Comparison of ENCODE assay signal across 8 cellular contexts in genomic region chr12:48979602-48980388, GRCh38. TPM values are rescaled to one million over a fixed set of nuclear protein-coding genes. Genes with fewer than 3 reads are reported as not detected.
DNase-seq lines count a peak whose midpoint lies in the region; ATAC-seq and TF ChIP-seq lines count a peak whose summit lies in the region.

No MANE protein-coding gene starts in this region.

- no peak for ATAC-seq in activated T-cell treated with anti-CD3 and anti-CD28 coated beads, Interleukin-2, amount 50 U/mL, for 4 hours
- no peak for ATAC-seq in stimulated activated effector memory CD8-positive, alpha-beta T cell treated with anti-CD3 and anti-CD28 coated beads, Interleukin-12 subunit alpha, Interleukin-12 subunit beta, amount 100 ng/mL, for 72 hours
- ATAC-seq in GM19023 (IDR thresholded peaks at IDR 0.05; ENCODE audit: unreplicated experiment) (no peak), GM21717 (IDR thresholded peaks at IDR 0.05; ENCODE audit: unreplicated experiment) (no peak), HG02571 (IDR thresholded peaks at IDR 0.05; ENCODE audit: unreplicated experiment) (no peak)

- H3K9ac ChIP-seq in iPS-18a (ENCODE audit: low read length): no peak overlapping the region

- H3K27me3 ChIP-seq in HL-60 (ENCODE audit: insufficient read depth, poor library complexity, severe bottlenecking): peaks cover 62% of the 10 kb centered on the region
- H3K27me3 ChIP-seq in iPS-18a (ENCODE audit: control insufficient read depth, insufficient read depth, low read length): peaks cover 100% of the 10 kb centered on the region
- peaks cover 68% of the 10 kb centered on the region for H3K27me3 ChIP-seq in adrenal gland

- H3K4me3 Mint-ChIP-seq in activated T-cell treated with anti-CD3 and anti-CD28 coated beads, Interleukin-2, amount 50 U/mL, for 4 hours: peak overlapping the region; percentile 76
- H3K4me3 Mint-ChIP-seq in stimulated activated effector memory CD8-positive, alpha-beta T cell treated with anti-CD3 and anti-CD28 coated beads, Interleukin-12 subunit alpha, Interleukin-12 subunit beta, amount 100 ng/mL, for 72 hours: peak overlapping the region; percentile 80

- H3K9me3 ChIP-seq in iPS-18a (ENCODE audit: control insufficient read depth, low read depth, low read length) (no peaks in the 10 kb centered on the region), adrenal gland (replicated peaks in 1 of 3) (no peaks in the 10 kb centered on the region)

- TF ChIP-seq POLR2A in adrenal gland (IDR thresholded peaks at IDR 0.05): no peak

- peaks cover 48% of the 10 kb centered on the region for H3K4me1 Mint-ChIP-seq in activated T-cell treated with anti-CD3 and anti-CD28 coated beads, Interleukin-2, amount 50 U/mL, for 4 hours (ENCODE audit: low read depth)
- H3K4me1 Mint-ChIP-seq in stimulated activated effector memory CD8-positive, alpha-beta T cell treated with anti-CD3 and anti-CD28 coated beads, Interleukin-12 subunit alpha, Interleukin-12 subunit beta, amount 100 ng/mL, for 72 hours: peaks cover 59% of the 10 kb centered on the region

- DNase-seq in HL-60 (ENCODE audit: low read depth in 1 of 2, low spot score in 1 of 2) (no peak), adrenal gland (no peak)
- no peak for DNase-seq in activated T-cell treated with anti-CD3 and anti-CD28 coated beads, Interleukin-2, amount 50 U/mL, for 4 hours
- DNase-seq in stimulated activated effector memory CD8-positive, alpha-beta T cell treated with anti-CD3 and anti-CD28 coated beads, Interleukin-12 subunit alpha, Interleukin-12 subunit beta, amount 100 ng/mL, for 72 hours (ENCODE audit: low spot score in 2 of 2): peak in 1 of 2 donors; percentile 65

- no peaks in the 10 kb centered on the region for H3K36me3 ChIP-seq in iPS-18a (ENCODE audit: control insufficient read depth, low read depth, low read length)
- H3K36me3 ChIP-seq in adrenal gland (replicated peaks in 1 of 2): no peaks in the 10 kb centered on the region

- H3K27me3 Mint-ChIP-seq in activated T-cell treated with anti-CD3 and anti-CD28 coated beads, Interleukin-2, amount 50 U/mL, for 4 hours (ENCODE audit: low read depth): peaks cover 37% of the 10 kb centered on the region

- H3K4me1 ChIP-seq in iPS-18a (ENCODE audit: control insufficient read depth, low read depth, low read length) (peaks cover 18% of the 10 kb centered on the region), adrenal gland (replicated peaks in 1 of 2) (peaks cover 11 to 36% of the 10 kb centered on the region in 2 donors)

- no peaks in the 10 kb centered on the region for H3K9me3 Mint-ChIP-seq in activated T-cell treated with anti-CD3 and anti-CD28 coated beads, Interleukin-2, amount 50 U/mL, for 4 hours
- H3K9me3 Mint-ChIP-seq in stimulated activated effector memory CD8-positive, alpha-beta T cell treated with anti-CD3 and anti-CD28 coated beads, Interleukin-12 subunit alpha, Interleukin-12 subunit beta, amount 100 ng/mL, for 72 hours: no peaks in the 10 kb centered on the region

- WGBS in adrenal gland, 4 donors: 2 to 8% (median 3%) methylated on average over 13 to 55 of the region's 55 CpGs

- no peaks in the 10 kb centered on the region for H3K36me3 Mint-ChIP-seq in activated T-cell treated with anti-CD3 and anti-CD28 coated beads, Interleukin-2, amount 50 U/mL, for 4 hours (ENCODE audit: insufficient read depth)
- H3K36me3 Mint-ChIP-seq in stimulated activated effector memory CD8-positive, alpha-beta T cell treated with anti-CD3 and anti-CD28 coated beads, Interleukin-12 subunit alpha, Interleukin-12 subunit beta, amount 100 ng/mL, for 72 hours: peaks cover 14% of the 10 kb centered on the region

- intact Hi-C loops in adrenal gland (cut with DNase I): loop anchor here in 1 of 2 donors (10.0 kb wide), 1 partner anchor 45 kb away; no protein-coding TSS in a partner anchor

- H3K4me3 ChIP-seq in HL-60 (replicated peaks; ENCODE audit: insufficient read depth, low read length) (peak overlapping the region; percentile 33), iPS-18a (ENCODE audit: low read length) (peak overlapping the region; percentile 33), adrenal gland (peak overlapping the region in 2 of 4 donors; percentile 1 to 31)

- peak overlapping the region; percentile 60 for H3K27ac Mint-ChIP-seq in stimulated activated effector memory CD8-positive, alpha-beta T cell treated with anti-CD3 and anti-CD28 coated beads, Interleukin-12 subunit alpha, Interleukin-12 subunit beta, amount 100 ng/mL, for 72 hours

- TF ChIP-seq CTCF in HL-60 (IDR thresholded peaks at IDR 0.05; ENCODE audit: insufficient read depth, low read length) (no peak), adrenal gland (IDR thresholded peaks at IDR 0.05) (no peak)

- H3K27ac ChIP-seq in HL-60 (replicated peaks): no peak overlapping the region
- no peak overlapping the region for H3K27ac ChIP-seq in iPS-18a (ENCODE audit: low read length)
- no peak overlapping the region for H3K27ac ChIP-seq in adrenal gland

RNA-seq across cellular contexts. Expression of gene WNT1, which starts 1.7 kb away (rescaled TPM):
- not detected for total RNA-seq in activated T-cell treated with anti-CD3 and anti-CD28 coated beads, Interleukin-2, amount 50 U/mL, for 4 hours
- not detected for total RNA-seq in adrenal gland
- not detected for polyA plus RNA-seq in adrenal gland

RNA-seq across cellular contexts. Expression of gene WNT10B, which starts 8.3 kb away (rescaled TPM):
- under 1 TPM; 0.13 to 0.46 (median 0.24) TPM for total RNA-seq in activated T-cell treated with anti-CD3 and anti-CD28 coated beads, Interleukin-2, amount 50 U/mL, for 4 hours
- under 1 TPM in 3 of 8 donors, not detected in 5; 0.15 to 0.40 (median 0.19) TPM for total RNA-seq in adrenal gland
- polyA plus RNA-seq in adrenal gland: under 1 TPM in 2 of 3 donors, not detected in 1; 0.84 to 0.88 TPM

RNA-seq across cellular contexts. Expression of gene DDN, which starts 19.4 kb away (rescaled TPM):
- 1 to 10 TPM in 2 of 3 donors, under 1 TPM in 1; 0.57 to 1.4 (median 1.2) TPM for total RNA-seq in activated T-cell treated with anti-CD3 and anti-CD28 coated beads, Interleukin-2, amount 50 U/mL, for 4 hours
- under 1 TPM in 7 of 8 donors, not detected in 1; 0.08 to 0.71 (median 0.52) TPM for total RNA-seq in adrenal gland
- under 1 TPM; 0.08 to 0.17 (median 0.15) TPM for polyA plus RNA-seq in adrenal gland

RNA-seq across cellular contexts. Expression of gene ARF3, which starts 22.5 kb away (rescaled TPM):
- total RNA-seq in activated T-cell treated with anti-CD3 and anti-CD28 coated beads, Interleukin-2, amount 50 U/mL, for 4 hours: 100 to 1,000 TPM in 2 of 3 donors, 10 to 100 TPM in 1; 98.6 to 110 (median 109) TPM
- 100 to 1,000 TPM in 5 of 8 donors, 10 to 100 TPM in 3; 86.8 to 237 (median 139) TPM for total RNA-seq in adrenal gland
- polyA plus RNA-seq in adrenal gland: 100 to 1,000 TPM in 1 of 3 donors, 10 to 100 TPM in 2; 55.2 to 172 (median 62.5) TPM

RNA-seq across cellular contexts. Expression of gene PRKAG1, which starts 38.8 kb away (rescaled TPM):
- 10 to 100 TPM; 68.1 to 70.6 (median 68.4) TPM for total RNA-seq in activated T-cell treated with anti-CD3 and anti-CD28 coated beads, Interleukin-2, amount 50 U/mL, for 4 hours
- total RNA-seq in adrenal gland: 10 to 100 TPM; 70.1 to 89.6 (median 82.3) TPM
- 100 to 1,000 TPM in 1 of 3 donors, 10 to 100 TPM in 2; 60.1 to 141 (median 71.6) TPM for polyA plus RNA-seq in adrenal gland
